1 cellular context compared by ENCODE assay signal in the genomic region with DNA sequence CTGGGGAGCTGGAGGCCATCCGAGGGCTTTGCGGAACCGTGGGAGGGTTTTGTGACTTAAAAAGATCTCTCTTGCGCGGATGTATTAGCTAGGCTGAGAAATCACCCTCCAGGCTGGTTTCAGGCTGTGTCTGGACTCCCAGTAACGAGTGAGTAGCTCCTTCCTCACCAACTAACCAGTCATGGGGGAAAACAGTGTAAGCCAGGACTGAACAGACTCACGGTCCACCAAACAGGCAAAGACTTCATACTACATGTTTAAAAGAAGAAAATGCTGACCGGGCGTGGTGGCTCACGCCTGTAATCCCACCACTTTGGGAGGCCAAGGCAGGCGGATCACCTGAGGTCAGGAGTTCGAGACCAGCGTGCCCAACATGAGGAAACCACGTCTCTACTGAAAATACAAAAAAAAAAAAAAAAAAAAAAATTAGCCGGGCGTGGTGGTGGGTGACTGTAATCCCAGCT.
TF ChIP-seq lines count a peak whose summit lies in the region.

No MANE protein-coding gene starts in this region.

TF ChIP-seq in GM12878, 131 proteins besides CTCF, POLR2A, EP300 and RAD21 (continued from another document):
- no peak for TF ChIP-seq BCL3 (IDR thresholded peaks at IDR 0.05; ENCODE audit: borderline replicate concordance, insufficient read depth, low read depth, low read length, poor library complexity, severe bottlenecking)
- TF ChIP-seq DPF2 (IDR thresholded peaks at IDR 0.05), result no peak
- no peak for TF ChIP-seq BRCA1 (IDR thresholded peaks at IDR 0.05; ENCODE audit: low read depth, low read length)
